ENCODE assay signal across 1 cellular context in genomic region chr5:67031689-67032088, GRCh38.
TF ChIP-seq lines count a peak whose summit lies in the region.

No MANE protein-coding gene starts in this region.

TF ChIP-seq in GM23338, 12 proteins besides CTCF, POLR2A, EP300 and RAD21 (continued from another document):
- no peak for TF ChIP-seq ZNF462 (CRISPR knock-in tag; IDR thresholded peaks at IDR 0.05)
- no peak for TF ChIP-seq CREB1 (CRISPR knock-in tag; IDR thresholded peaks at IDR 0.05; ENCODE audit: low read depth)
- no peak for TF ChIP-seq REST (IDR thresholded peaks at IDR 0.05; ENCODE audit: unreplicated experiment)
- no peak for TF ChIP-seq JUNB (IDR thresholded peaks at IDR 0.05; ENCODE audit: unreplicated experiment)
- no peak for TF ChIP-seq STAT1 (IDR thresholded peaks at IDR 0.05; ENCODE audit: unreplicated experiment)
- no peak for TF ChIP-seq ZNF114 (CRISPR knock-in tag; IDR thresholded peaks at IDR 0.05)
- TF ChIP-seq EZH2 (IDR thresholded peaks at IDR 0.05; ENCODE audit: low read depth, unreplicated experiment), result no peak
